19 cellular contexts compared by ENCODE assay signal in genomic region chr5:10439692-10440091, GRCh38. TPM values are rescaled to one million over a fixed set of nuclear protein-coding genes. Genes with fewer than 3 reads are reported as not detected.
"Had no signal": no experiment of that assay in that cellular context is flagged by ENCODE, and none has a peak within 500 bp of the region (broad histone marks: within the 10 kb centered on the region; RNA-seq: fewer than 3 reads in every experiment).

No MANE protein-coding gene starts in this region.

- ATAC-seq: gastroesophageal sphincter, heart left ventricle, mucosa of descending colon, pancreas, sciatic nerve had no signal

- H3K27me3 Mint-ChIP-seq: memory B cell had no signal

- DNase-seq: activated CD4-positive, alpha-beta T cell treated with anti-CD3 and anti-CD28 coated beads for 1 hour; activated CD8-positive, alpha-beta memory T cell treated with anti-CD3 and anti-CD28 coated beads for 24 hours; activated naive CD4-positive, alpha-beta T cell treated with Interleukin-2 at 50 U/mL for 16 hours; activated naive CD8-positive, alpha-beta T cell treated with anti-CD3 and anti-CD28 coated beads, Interleukin-2, amount 10 ng/mL, durations not matched to agents 7 days and 5 days; amygdala; dermis blood vessel endothelial cell; effector memory CD4-positive, alpha-beta T cell; heart left ventricle; mucosa of descending colon; naive B cell; pancreas; stimulated activated CD4-positive, alpha-beta T cell treated with anti-CD3 and anti-CD28 coated beads, Interleukin-4, amount 100 ng/mL, for 1 hour; stomach; T-helper 9 cell; testis; upper lobe of left lung had no signal

- H3K36me3 Mint-ChIP-seq: memory B cell, naive B cell had no signal

- H3K9me3 Mint-ChIP-seq: memory B cell, naive B cell had no signal

- H3K27ac Mint-ChIP-seq: activated naive CD8-positive, alpha-beta T cell treated with anti-CD3 and anti-CD28 coated beads, Interleukin-2, amount 10 ng/mL, durations not matched to agents 7 days and 5 days; memory B cell had no signal

RNA-seq across cellular contexts. Expression of gene ROPN1L, which starts 2.0 kb away (rescaled TPM):
- total RNA-seq: mucosa of descending colon had no signal
